26 cellular contexts compared by ENCODE assay signal in the genomic region with DNA sequence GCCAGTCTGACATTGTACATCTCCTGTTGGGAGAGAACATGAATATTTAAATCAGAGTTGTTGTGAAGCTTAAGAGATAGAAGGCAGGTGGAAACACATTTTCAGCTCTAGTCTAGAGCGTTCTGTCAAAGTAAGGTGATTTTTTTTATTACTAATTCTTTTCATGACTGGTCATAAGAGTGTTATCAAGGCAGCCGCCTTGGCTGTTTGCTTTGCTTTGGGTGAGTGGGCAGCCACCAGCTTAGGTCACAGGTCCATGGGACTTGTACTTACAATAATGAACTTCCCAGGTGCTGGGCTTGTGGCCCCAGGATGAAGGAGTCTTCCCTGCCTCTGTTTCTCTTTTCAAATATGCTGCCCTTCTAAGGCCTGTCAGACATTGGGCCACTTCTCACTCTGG.
DNase-seq lines count a peak whose midpoint lies in the region; ATAC-seq, FAIRE-seq and TF ChIP-seq lines count a peak whose summit lies in the region.
"Had no signal": no experiment of that assay in that cellular context is flagged by ENCODE, and none has a peak within 500 bp of the region (broad histone marks: within the 10 kb centered on the region; RNA-seq: fewer than 3 reads in every experiment).

No MANE protein-coding gene starts in this region.

- H3K27ac Mint-ChIP-seq in Caco-2 (ENCODE audit: unreplicated experiment), result no peak overlapping the region
- H3K27ac Mint-ChIP-seq: CD4-positive, alpha-beta T cell; GM23338 had no signal

- H3K9me3 Mint-ChIP-seq in Caco-2 (ENCODE audit: unreplicated experiment), result no peaks in the 10 kb centered on the region
- H3K9me3 Mint-ChIP-seq: CD4-positive, alpha-beta T cell; GM23338 had no signal

- DNase-seq in ELR (ENCODE audit: low read depth) (peak; percentile 4), RWPE2 (ENCODE audit: low spot score) (no peak), kidney tubule cell (ENCODE audit: low spot score) (peak; percentile 53), Caco-2 (no peak), urothelium cell line (ENCODE audit: low spot score) (no peak), vagina (ENCODE audit: extremely low spot score in 2 of 2) (no peak)
- DNase-seq: CD4-positive, alpha-beta T cell; COR-L47; GDM1; KBM-7; MM.1S; NCI-H1048; NCI-H1436; NCI-H187 treated with DMSO at 0.1 percent for 48 hours; NCI-H2107; NCI-H510A; NCI-H748 treated with DMSO at 0.1 percent for 48 hours; NK-92 treated with Interleukin-12 subunit alpha and Interleukin-12 subunit beta, amount 100 ng/mL, for 24 hours; Peyer's patch had no signal

- H3K9me3 ChIP-seq in RWPE2 (ENCODE audit: severe bottlenecking) (no peaks in the 10 kb centered on the region), skeletal muscle satellite cell (replicated peaks; ENCODE audit: low read length) (no peaks in the 10 kb centered on the region), Caco-2 (no peaks in the 10 kb centered on the region), vagina (no peaks in the 10 kb centered on the region)
- H3K9me3 ChIP-seq: BLaER1, Peyer's patch had no signal

- no peak for TF ChIP-seq POLR2A in vagina (IDR thresholded peaks at IDR 0.05)

- H3K4me3 Mint-ChIP-seq in Caco-2 (ENCODE audit: unreplicated experiment), result no peak overlapping the region
- H3K4me3 Mint-ChIP-seq: CD4-positive, alpha-beta T cell; GM23338 had no signal

- H3K4me1 ChIP-seq in RWPE2 (ENCODE audit: insufficient read depth, poor library complexity, severe bottlenecking), result peaks cover 11% of the 10 kb centered on the region
- H3K4me1 ChIP-seq in skeletal muscle satellite cell (ENCODE audit: control insufficient read depth, insufficient read depth, low read length), result peaks cover 30% of the 10 kb centered on the region
- 0 out of 2 replicates have a peak, but pooled peaks cover 3% of the 10 kb centered on the region for H3K4me1 ChIP-seq in Caco-2
- no peaks in the 10 kb centered on the region for H3K4me1 ChIP-seq in vagina
- H3K4me1 ChIP-seq: BLaER1, Peyer's patch had no signal

- H3K4me3 ChIP-seq in RWPE2 (ENCODE audit: severe bottlenecking) (no peak overlapping the region), skeletal muscle satellite cell (ENCODE audit: low read length) (no peak overlapping the region), Caco-2 (ENCODE audit: low read depth, low read length) (no peak overlapping the region), vagina (no peak overlapping the region)
- H3K4me3 ChIP-seq: BLaER1, GM23338, Peyer's patch had no signal

- no peaks in the 10 kb centered on the region for H3K36me3 ChIP-seq in RWPE2 (ENCODE audit: low read depth)
- no peaks in the 10 kb centered on the region for H3K36me3 ChIP-seq in skeletal muscle satellite cell (ENCODE audit: insufficient read depth, low read length)
- H3K36me3 ChIP-seq in Caco-2 (ENCODE audit: control insufficient read depth, insufficient read depth, low read length), result no peaks in the 10 kb centered on the region
- no peaks in the 10 kb centered on the region for H3K36me3 ChIP-seq in vagina
- H3K36me3 ChIP-seq: BLaER1, Peyer's patch had no signal

- FAIRE-seq in urothelium cell line (lab: Jason Lieb, UNC), result no peak
- FAIRE-seq: GM18507, HepG2 had no signal

- H3K9ac ChIP-seq in skeletal muscle satellite cell (ENCODE audit: low read depth, low read length), result peak overlapping the region; percentile 48
- H3K9ac ChIP-seq: BLaER1 had no signal

- peaks cover 7% of the 10 kb centered on the region for H3K4me1 Mint-ChIP-seq in Caco-2 (ENCODE audit: low read depth, unreplicated experiment)

- no peak overlapping the region for H3K4me2 ChIP-seq in skeletal muscle satellite cell (ENCODE audit: low read length)
- H3K4me2 ChIP-seq: BLaER1, GM23338 had no signal

- no peaks in the 10 kb centered on the region for H3K27me3 ChIP-seq in RWPE2 (ENCODE audit: insufficient read depth, poor library complexity, severe bottlenecking)
- H3K27me3 ChIP-seq in skeletal muscle satellite cell (ENCODE audit: control insufficient read depth, insufficient read depth, low read length), result no peaks in the 10 kb centered on the region
- H3K27me3 ChIP-seq in Caco-2 (replicated peaks; ENCODE audit: control insufficient read depth, insufficient read depth, low read length), result no peaks in the 10 kb centered on the region
- H3K27me3 ChIP-seq in vagina, result no peaks in the 10 kb centered on the region
- H3K27me3 ChIP-seq: BLaER1, Peyer's patch had no signal

- no peaks in the 10 kb centered on the region for H3K27me3 Mint-ChIP-seq in Caco-2 (ENCODE audit: insufficient read depth, unreplicated experiment)
- H3K27me3 Mint-ChIP-seq: CD4-positive, alpha-beta T cell had no signal

- POLR2A ChIA-PET in Caco-2 (lab: Charles Lee), result no interaction called here

- CTCF ChIA-PET in Caco-2 (lab: Charles Lee), result no interaction called here

- no TSS peak for BruUV-seq in Caco-2 (replicated peaks; lab: Mats Ljungman, UMichigan)

- no peaks in the 10 kb centered on the region for H3K36me3 Mint-ChIP-seq in Caco-2 (ENCODE audit: insufficient read depth, unreplicated experiment)

- no peak for ATAC-seq in RWPE2 (ENCODE audit: low read depth)
- ATAC-seq: GM23338, Right ventricle myocardium inferior had no signal

- intact Hi-C loops in Caco-2 (cut with micrococcal nuclease; ENCODE audit: unreplicated experiment) (no loop called here), vagina (cut with DNase I) (no loop called here)

- no peak for TF ChIP-seq CTCF in RWPE2 (IDR thresholded peaks at IDR 0.05; ENCODE audit: poor library complexity, severe bottlenecking)
- no peak for TF ChIP-seq CTCF in Caco-2 (IDR thresholded peaks at IDR 0.05; ENCODE audit: insufficient read depth in 1 of 2, low read depth in 1 of 2, low read length in 1 of 2, severe bottlenecking in 1 of 2, unreplicated experiment in 1 of 2)
- no peak for TF ChIP-seq CTCF in vagina (IDR thresholded peaks at IDR 0.05)

- H3K27ac ChIP-seq in RWPE2 (ENCODE audit: poor library complexity, severe bottlenecking) (peak overlapping the region; percentile 43), vagina (no peak overlapping the region)
- H3K27ac ChIP-seq: BLaER1, HL-60, Peyer's patch had no signal

Comparison
In these comparisons a context has a peak if more than half of its experiments do, and no peak if none do; other contexts are left out.
1. DNase-seq: peak in ELR (single experiment) and kidney tubule cell (single experiment); none in RWPE2 (single experiment), Caco-2 (0 of 2), urothelium cell line (single experiment) and vagina (0 of 2).